8 cellular contexts compared by ENCODE assay signal in genomic region chr5:6712136-6712581, GRCh38. TPM values are rescaled to one million over a fixed set of nuclear protein-coding genes. Genes with fewer than 3 reads are reported as not detected.
DNase-seq lines count a peak whose midpoint lies in the region; ATAC-seq and TF ChIP-seq lines count a peak whose summit lies in the region.

No MANE protein-coding gene starts in this region.

- peak overlapping the region; percentile 76 for H3K4me3 ChIP-seq in AG04449 (ENCODE audit: low read depth, low read length)

- no peak for DNase-seq in AG04449 (ENCODE audit: low read depth, low spot score)
- peak; percentile 88 for DNase-seq in RKO (ENCODE audit: low spot score)
- DNase-seq in activated gamma-delta T cell treated with Interleukin-2 at 50 U/mL for 16 hours: peak; percentile 37
- peak; percentile 21 to 49 for DNase-seq in foreskin keratinocyte
- peak; percentile 35 for DNase-seq in non-pigmented ciliary epithelial cell (ENCODE audit: low read depth)
- DNase-seq in GM13977 (ENCODE audit: low spot score): no peak

- POLR2A ChIA-PET in AG04449 (lab: Yijun Ruan, JAX): interaction anchor here (1.2 to 2.4 kb wide), 3 partner anchors 21 to 79 kb away, joined by 3 to 14 read pairs (median 5); partner anchors contain the start of genes NSUN2 and SRD5A1

- no peaks in the 10 kb centered on the region for H3K27me3 ChIP-seq in foreskin keratinocyte

- peak overlapping the region; percentile 71 for H3K27ac ChIP-seq in foreskin keratinocyte

- ATAC-seq in GM18517 (IDR thresholded peaks at IDR 0.05; ENCODE audit: unreplicated experiment) (peak; percentile 20), HG03520 (IDR thresholded peaks at IDR 0.05; ENCODE audit: unreplicated experiment) (peak; percentile 20), foreskin keratinocyte (peak; percentile 21)

- CTCF ChIA-PET in AG04449 (lab: Yijun Ruan, JAX): interaction anchor here (1.3 kb wide), 1 partner anchor 77 kb away, joined by 4 read pairs; no protein-coding TSS in a partner anchor

- peaks cover 5% of the 10 kb centered on the region for H3K4me1 ChIP-seq in foreskin keratinocyte

- no peak for TF ChIP-seq CTCF in AG04449 (IDR thresholded peaks at IDR 0.05; ENCODE audit: insufficient read depth, low read length, missing control alignments)
- no peak for TF ChIP-seq CTCF in foreskin keratinocyte (conservative IDR thresholded peaks at IDR 0.05)
- TF ChIP-seq CTCF in GM13977 (IDR thresholded peaks at IDR 0.05; ENCODE audit: extremely low read depth, insufficient read depth, missing control alignments): no peak

- in situ Hi-C loops in GM13977 (cut with MboI; ENCODE audit: low pct_unique_long_range_greater_than_20kb, low sequenced_read_pairs, unreplicated experiment): no loop called here

RNA-seq across cellular contexts. Expression of gene TENT4A, which starts 1.1 kb away (rescaled TPM):
- total RNA-seq in foreskin keratinocyte: 14.9 and 20.9 TPM in 2 replicates
- 5.3 and 6.8 TPM in 2 replicates for polyA plus RNA-seq in foreskin keratinocyte

Comparison
In these comparisons a context has a peak if more than half of its experiments do, and no peak if none do; other contexts are left out.
1. DNase-seq: peak in RKO (single experiment), activated gamma-delta T cell treated with Interleukin-2 at 50 U/mL for 16 hours (single experiment), foreskin keratinocyte (2 of 2) and non-pigmented ciliary epithelial cell (single experiment); none in AG04449 (single experiment) and GM13977 (single experiment).
2. Peak in every context shown above with its lines, with median percentiles within 50 percentile points of each other: ATAC-seq.